Comparison of ENCODE assay signal across 8 cellular contexts in genomic region chr12:122526683-122527477, GRCh38. TPM values are rescaled to one million over a fixed set of nuclear protein-coding genes. Genes with fewer than 3 reads are reported as not detected.
DNase-seq lines count a peak whose midpoint lies in the region; ATAC-seq, FAIRE-seq and TF ChIP-seq lines count a peak whose summit lies in the region.

KNTC1 (plus strand) TSS chr12:122527249; CDS start chr12:122530064, 2,815 bp downstream.
RSRC2 (minus strand) TSS chr12:122526936; CDS start chr12:122526853, 83 bp downstream.

- peak within 1 kb of the TSS; percentile 99 for H3K27ac ChIP-seq in kidney (ENCODE audit: low read depth in 2 of 2, low read length in 2 of 2)

- H3K9me3 ChIP-seq in kidney (ENCODE audit: control insufficient read depth in 1 of 2, low read length in 2 of 2), result no peaks in the 10 kb centered on the region

- intact Hi-C loops in kidney (cut with DNase I), result no loop called here

- peak within 1 kb of the TSS; percentile 100 for H3K9ac ChIP-seq in kidney (ENCODE audit: low read length in 2 of 2)

- no peaks in the 10 kb centered on the region for H3K36me3 ChIP-seq in kidney (ENCODE audit: control insufficient read depth in 1 of 2, insufficient read depth in 2 of 2, low read length in 2 of 2)

- TF ChIP-seq CTCF in choroid plexus epithelial cell (conservative IDR thresholded peaks at IDR 0.05; ENCODE audit: low read depth, low read length), result peak; percentile 10
- TF ChIP-seq CTCF in kidney (IDR thresholded peaks at IDR 0.05; ENCODE audit: borderline replicate concordance, extremely low read depth, insufficient read depth), result no peak

- DNase-seq in Ammon's horn (ENCODE audit: low spot score) (peak; percentile 99), NCI-H510A (lab: John Stamatoyannopoulos, UW) (peak; percentile 99), choroid plexus epithelial cell (ENCODE audit: low read depth) (peak; percentile 100), kidney (peak; percentile 99)
- peak; percentile 93 for DNase-seq in activated CD4-positive, alpha-beta T cell treated with anti-CD3 and anti-CD28 coated beads for 1 hour
- DNase-seq in stimulated activated CD4-positive, alpha-beta T cell treated with anti-CD3 and anti-CD28 coated beads, Interleukin-15, amount 100 ng/mL, for 24 hours, result peak; percentile 99

- peak; percentile 98 for FAIRE-seq in kidney (lab: Jason Lieb, UNC)

- H3K4me3 ChIP-seq in choroid plexus epithelial cell (ENCODE audit: low read depth, low read length) (peak within 1 kb of the TSS; percentile 88), kidney (ENCODE audit: low read length in 2 of 2) (peak within 1 kb of the TSS; percentile 100)

- peak; percentile 90 for ATAC-seq in HG03432 (IDR thresholded peaks at IDR 0.05; ENCODE audit: unreplicated experiment)

- peaks cover 18 to 21% of the 10 kb centered on the region in 2 donors for H3K4me1 ChIP-seq in kidney (ENCODE audit: control insufficient read depth in 1 of 2, insufficient read depth in 1 of 2, low read depth in 1 of 2, low read length in 2 of 2)

- TF ChIP-seq POLR2A in GM19193 (IDR thresholded peaks at IDR 0.05; ENCODE audit: extremely low read depth, insufficient read depth, insufficient read length), result peak; percentile 99

RNA-seq across cellular contexts. Expression of gene KNTC1, which starts in this region (rescaled TPM):
- 12.6 TPM for total RNA-seq in kidney
- polyA plus RNA-seq in kidney (ENCODE audit: insufficient read depth, low read depth, low replicate concordance), result 4.3 TPM

RNA-seq across cellular contexts. Expression of gene RSRC2, which starts in this region (rescaled TPM):
- total RNA-seq in kidney, result 73.9 TPM
- polyA plus RNA-seq in kidney (ENCODE audit: insufficient read depth, low read depth, low replicate concordance), result 39.4 TPM

Comparison
In these comparisons a context has a peak if more than half of its experiments do, and no peak if none do; other contexts are left out.
1. Peak in every context shown above with its lines: DNase-seq, ATAC-seq, H3K4me3 ChIP-seq and H3K27ac ChIP-seq.